Comparison of ENCODE assay signal across 30 cellular contexts in the genomic region with DNA sequence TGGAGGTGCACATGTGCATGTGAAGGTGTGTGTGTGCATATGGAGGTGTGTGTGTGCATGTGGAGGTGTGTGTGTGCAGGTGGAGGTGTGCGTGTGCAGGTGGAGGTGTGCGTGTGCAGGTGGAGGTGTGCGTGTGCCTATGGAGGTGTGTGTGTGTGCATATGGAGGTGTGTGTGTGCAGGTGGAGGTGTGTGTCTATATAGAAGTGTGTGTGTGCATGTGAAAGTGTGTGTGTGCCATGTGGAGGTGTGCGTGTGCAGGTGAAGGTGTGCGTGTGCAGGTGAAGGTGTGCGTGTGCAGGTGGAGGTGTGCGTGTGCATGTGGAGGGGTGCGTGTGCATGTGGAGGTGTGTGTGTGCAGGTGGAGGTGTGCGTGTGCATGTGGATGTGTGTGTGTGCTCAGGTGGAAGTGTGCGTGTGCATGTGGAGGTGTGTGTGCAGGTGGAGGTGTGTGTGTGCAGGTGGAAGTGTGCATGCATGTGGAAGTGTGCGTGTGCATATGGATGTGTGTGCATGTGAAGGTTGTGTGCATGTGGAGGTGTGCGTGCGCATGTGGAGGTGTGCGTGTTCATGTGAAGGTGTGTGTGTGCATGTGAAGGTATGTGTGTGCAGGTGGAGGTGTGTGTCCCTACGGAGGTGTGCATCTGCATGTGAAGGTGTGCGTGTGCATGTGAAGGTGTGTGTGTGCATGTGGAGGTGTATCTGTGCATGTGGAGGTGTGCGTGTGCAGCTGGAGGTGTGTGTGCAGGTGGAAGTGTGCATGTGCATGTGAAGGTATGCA. TPM values are rescaled to one million over a fixed set of nuclear protein-coding genes. Genes with fewer than 3 reads are reported as not detected.
DNase-seq lines count a peak whose midpoint lies in the region; ATAC-seq and TF ChIP-seq lines count a peak whose summit lies in the region.
"Had no signal": no experiment of that assay in that cellular context is flagged by ENCODE, and none has a peak within 500 bp of the region (broad histone marks: within the 10 kb centered on the region; RNA-seq: fewer than 3 reads in every experiment).

No MANE protein-coding gene starts in this region.

- peaks cover 9% of the 10 kb centered on the region for H3K4me1 Mint-ChIP-seq in GM23338

- no peaks in the 10 kb centered on the region for H3K9me3 ChIP-seq in HEK293 (ENCODE audit: control insufficient read depth, insufficient read depth, low read depth, low read length)
- no peaks in the 10 kb centered on the region for H3K9me3 ChIP-seq in stomach
- H3K9me3 ChIP-seq in sigmoid colon = no peaks in the 10 kb centered on the region
- H3K9me3 ChIP-seq: esophagus muscularis mucosa, left lung, tibial artery had no signal

- no peaks in the 10 kb centered on the region for H4K20me1 ChIP-seq in GM23338 (replicated peaks; ENCODE audit: insufficient read depth)

- H3K9me3 Mint-ChIP-seq in GM23338 = no peaks in the 10 kb centered on the region
- H3K9me3 Mint-ChIP-seq: activated naive CD4-positive, alpha-beta T cell treated with anti-CD3 and anti-CD28 coated beads for 36 hours; natural killer cell; WTC11 had no signal

- H3K27me3 ChIP-seq in GM06990 (replicated peaks; ENCODE audit: control insufficient read depth, insufficient read depth, low read length) = no peaks in the 10 kb centered on the region
- no peaks in the 10 kb centered on the region for H3K27me3 ChIP-seq in stomach
- H3K27me3 ChIP-seq in GM23338 (ENCODE audit: insufficient read depth) = no peaks in the 10 kb centered on the region
- no peaks in the 10 kb centered on the region for H3K27me3 ChIP-seq in sigmoid colon
- H3K27me3 ChIP-seq: brain microvascular endothelial cell, esophagus muscularis mucosa, hepatocyte, left lung, tibial artery had no signal

- H3K4me3 ChIP-seq in GM06990 (replicated peaks; ENCODE audit: low read depth, low read length) = peak overlapping the region; percentile 66
- H3K4me3 ChIP-seq in HEK293 (ENCODE audit: low read depth, low read length) = no peak overlapping the region
- H3K4me3 ChIP-seq in epithelial cell of esophagus (ENCODE audit: low read length) = no peak overlapping the region
- H3K4me3 ChIP-seq in stomach = peak overlapping the region in 3 of 4 donors; percentile 25 to 38 (median 32)
- no peak overlapping the region for H3K4me3 ChIP-seq in GM23338
- no peak overlapping the region for H3K4me3 ChIP-seq in sigmoid colon
- H3K4me3 ChIP-seq: GM23248, hepatocyte, tibial artery had no signal

- DNase-seq in GM06990 (ENCODE audit: extremely low read depth, insufficient read length) (no peak), epithelial cell of esophagus (ENCODE audit: low read depth) (peak; percentile 32), stomach (no peak), GM23338 (ENCODE audit: low spot score) (no peak), sigmoid colon (no peak)
- DNase-seq: COR-L47; DMS79; effector CD8-positive, alpha-beta T cell; foreskin melanocyte; left lung; natural killer cell; NCI-H1417; NCI-H2081 treated with DMSO at 0.1 percent for 48 hours; stimulated activated naive CD4-positive, alpha-beta T cell treated with Interleukin-2 at 50 U/mL for 16 hours; T-helper 9 cell; tibial artery had no signal

- peaks cover 9% of the 10 kb centered on the region for H3K36me3 ChIP-seq in GM06990 (ENCODE audit: control insufficient read depth, insufficient read depth, low read length)
- H3K36me3 ChIP-seq in HEK293 (ENCODE audit: control insufficient read depth in 2 of 2, insufficient read depth in 1 of 2, low read length in 2 of 2) = no peaks in the 10 kb centered on the region
- H3K36me3 ChIP-seq in stomach = peaks cover 0 to 9% (median 3%) of the 10 kb centered on the region in 4 donors
- H3K36me3 ChIP-seq in GM23338 (ENCODE audit: insufficient read depth) = no peaks in the 10 kb centered on the region
- H3K36me3 ChIP-seq in sigmoid colon = no peaks in the 10 kb centered on the region
- H3K36me3 ChIP-seq: brain microvascular endothelial cell, esophagus muscularis mucosa, tibial artery had no signal

- TF ChIP-seq CTCF in GM06990 (IDR thresholded peaks at IDR 0.05; ENCODE audit: insufficient read depth, low read length, poor library complexity, severe bottlenecking) = no peak
- TF ChIP-seq CTCF in HEK293 (tag by site-specific recombination; IDR thresholded peaks at IDR 0.05) = no peak
- no peak for TF ChIP-seq CTCF in epithelial cell of esophagus (IDR thresholded peaks at IDR 0.05; ENCODE audit: insufficient read depth, low read depth, low read length, missing control alignments)
- no peak for TF ChIP-seq CTCF in stomach (IDR thresholded peaks at IDR 0.05)
- no peak for TF ChIP-seq CTCF in GM23338 (conservative IDR thresholded peaks at IDR 0.05; ENCODE audit: low read depth in 2 of 2)
- no peak for TF ChIP-seq CTCF in sigmoid colon (IDR thresholded peaks at IDR 0.05)

- no peak for TF ChIP-seq EP300 in stomach (IDR thresholded peaks at IDR 0.05)
- TF ChIP-seq EP300 in sigmoid colon (IDR thresholded peaks at IDR 0.05) = no peak

- H3K27ac Mint-ChIP-seq in GM23338 = no peak overlapping the region
- H3K27ac Mint-ChIP-seq: activated naive CD4-positive, alpha-beta T cell treated with anti-CD3 and anti-CD28 coated beads for 36 hours; natural killer cell; WTC11 had no signal

- H3K27me3 Mint-ChIP-seq in GM23338 (ENCODE audit: insufficient read depth, low read depth, poor library complexity) = no peaks in the 10 kb centered on the region

- peaks cover 4% of the 10 kb centered on the region; the same call in 1 of the 2 replicates for H3K9me2 ChIP-seq in GM23338 (ENCODE audit: insufficient read depth)

- no peak overlapping the region for H3K4me3 Mint-ChIP-seq in GM23338
- H3K4me3 Mint-ChIP-seq: activated naive CD4-positive, alpha-beta T cell treated with anti-CD3 and anti-CD28 coated beads for 36 hours; natural killer cell; WTC11 had no signal

- CTCF ChIA-PET in HEK293 (lab: Yijun Ruan, JAX) = no interaction called here

- intact Hi-C loops in stomach (cut with DNase I; ENCODE audit: low total_unique reads) = no loop called here
- intact Hi-C loops in sigmoid colon (cut with DNase I) = no loop called here

- H3K27ac ChIP-seq in HEK293 (ENCODE audit: extremely low read depth, low read depth, low read length) = no peak overlapping the region
- no peak overlapping the region for H3K27ac ChIP-seq in stomach
- no peak overlapping the region for H3K27ac ChIP-seq in GM23338 (ENCODE audit: low read depth)
- H3K27ac ChIP-seq in sigmoid colon = no peak overlapping the region
- H3K27ac ChIP-seq: hepatocyte had no signal

- POLR2A ChIA-PET in HEK293 (lab: Yijun Ruan, JAX) = no interaction called here

- no peak overlapping the region for H3K4me2 ChIP-seq in GM23338
- H3K4me2 ChIP-seq: hepatocyte had no signal

- no peaks in the 10 kb centered on the region for H3K79me2 ChIP-seq in GM23338 (replicated peaks; ENCODE audit: insufficient read depth)
- H3K79me2 ChIP-seq: hepatocyte had no signal

- no peak overlapping the region for H2AFZ ChIP-seq in GM23338
- H2AFZ ChIP-seq: GM23248, hepatocyte had no signal

- no peaks in the 10 kb centered on the region for H3K4me1 ChIP-seq in HEK293 (ENCODE audit: control insufficient read depth, insufficient read depth, low read length)
- H3K4me1 ChIP-seq in stomach = peaks cover 18 to 55% (median 31%) of the 10 kb centered on the region in 4 donors
- peaks cover 8% of the 10 kb centered on the region; the same call in 1 of the 2 replicates for H3K4me1 ChIP-seq in GM23338 (ENCODE audit: insufficient read depth)
- H3K4me1 ChIP-seq in sigmoid colon = peaks cover 0 to 37% (median 30%) of the 10 kb centered on the region in 4 donors

- 92 to 98% (median 96%) methylated on average over 17 of the region's 17 CpGs for WGBS in stomach, 5 donors
- 96 to 98% methylated on average over 17 of the region's 17 CpGs for WGBS in sigmoid colon, 2 donors

- H3F3A ChIP-seq in GM23338 (replicated peaks; ENCODE audit: low read depth) = no peaks in the 10 kb centered on the region

- TF ChIP-seq POLR2A in stomach (IDR thresholded peaks at IDR 0.05) (no peak), sigmoid colon (IDR thresholded peaks at IDR 0.05) (no peak)

- H3K36me3 Mint-ChIP-seq in GM23338 (ENCODE audit: low read depth) = no peaks in the 10 kb centered on the region
- H3K36me3 Mint-ChIP-seq: WTC11 had no signal

- ATAC-seq in GM19035 (IDR thresholded peaks at IDR 0.05; ENCODE audit: unreplicated experiment) (no peak), GM23338 (no peak)
- ATAC-seq: Right ventricle myocardium inferior, WTC11 had no signal

TF ChIP-seq in HEK293, 187 proteins besides CTCF, POLR2A, EP300 and RAD21:
- TF ChIP-seq ZNF24 (tag by site-specific recombination; IDR thresholded peaks at IDR 0.05) (no peak), ZEB2 (tag by site-specific recombination; IDR thresholded peaks at IDR 0.05) (peak; percentile 98), ZNF48 (tag by site-specific recombination; IDR thresholded peaks at IDR 0.05) (no peak)

TF ChIP-seq in GM23338, 12 proteins besides CTCF, POLR2A, EP300 and RAD21 (continues in another document):
- no peak for TF ChIP-seq ZNF114 (CRISPR knock-in tag; IDR thresholded peaks at IDR 0.05)
- TF ChIP-seq CREB1 (CRISPR knock-in tag; IDR thresholded peaks at IDR 0.05; ENCODE audit: low read depth) = no peak
- no peak for TF ChIP-seq JUNB (IDR thresholded peaks at IDR 0.05; ENCODE audit: unreplicated experiment)

RNA-seq across cellular contexts. Expression of gene C1orf74, which starts 13.5 kb away (rescaled TPM):
- total RNA-seq in stomach = 1 to 10 TPM in 2 of 5 donors, under 1 TPM in 2, not detected in 1; 0.72 to 3.6 (median 2.0) TPM
- polyA plus RNA-seq in stomach = 1 to 10 TPM; 1.3 to 1.8 (median 1.5) TPM
- total RNA-seq in GM23338 (2014; rRNA removed; shearing (Covaris generic)) = 3.9 and 4.6 TPM in 2 replicates
- 2.3 and 2.8 TPM in 2 replicates for polyA plus RNA-seq in GM23338 (2016; fragmentation: Nextera tagmentation; extraction: Ambion mirVana)
- total RNA-seq in sigmoid colon = 1 to 10 TPM in 1 of 4 donors, under 1 TPM in 3; 0.28 to 1.4 (median 0.60) TPM
- 1 to 10 TPM; 1.2 to 1.8 (median 1.4) TPM for polyA plus RNA-seq in sigmoid colon

RNA-seq across cellular contexts. Expression of gene TRAF3IP3, which starts 15.0 kb away (rescaled TPM):
- total RNA-seq in stomach (1 to 10 TPM in 4 of 5 donors, not detected in 1; 2.2 to 9.6 (median 3.4) TPM), sigmoid colon (1 to 10 TPM; 1.1 to 2.7 (median 1.4) TPM)
- polyA plus RNA-seq in stomach (1 to 10 TPM; 2.2 to 6.7 (median 2.6) TPM), GM23338 (2016; fragmentation: Nextera tagmentation; extraction: Ambion mirVana) (0.26 TPM in 1 of 2 replicates, not detected in the other), sigmoid colon (10 to 100 TPM in 1 of 3 donors, 1 to 10 TPM in 2; 1.2 to 43.7 (median 1.8) TPM)
- total RNA-seq in GM23338 (2014; rRNA removed; shearing (Covaris generic)) = not detected in 2 replicates
- total RNA-seq: chondrocyte, GM23248, LHCN-M2, osteoblast, renal cortical epithelial cell had no signal
- polyA plus RNA-seq: GM23248 had no signal

RNA-seq across cellular contexts. Expression of gene IRF6, which starts 35.1 kb away (rescaled TPM):
- total RNA-seq in stomach (10 to 100 TPM; 11.6 to 64.8 (median 33.5) TPM), sigmoid colon (1 to 10 TPM in 1 of 4 donors, under 1 TPM in 3; 0.28 to 1.1 (median 0.37) TPM)
- polyA plus RNA-seq in stomach (10 to 100 TPM; 19.5 to 27.8 (median 25.2) TPM), GM23338 (2016; fragmentation: Nextera tagmentation; extraction: Ambion mirVana) (4.5 and 4.6 TPM in 2 replicates), sigmoid colon (10 to 100 TPM; 29.0 to 58.5 (median 51.1) TPM)
- total RNA-seq in GM23338 (2014; rRNA removed; shearing (Covaris generic)) = 9.3 and 11.7 TPM in 2 replicates
- total RNA-seq: LHCN-M2, OCI-LY7 had no signal

RNA-seq across cellular contexts. Expression of gene UTP25, which starts 56.9 kb away (rescaled TPM):
- total RNA-seq in stomach (10 to 100 TPM in 1 of 5 donors, 1 to 10 TPM in 4; 1.4 to 10.6 (median 3.1) TPM), sigmoid colon (1 to 10 TPM; 5.7 to 8.6 (median 6.9) TPM)
- polyA plus RNA-seq in stomach (1 to 10 TPM; 1.1 to 2.1 (median 1.9) TPM), GM23338 (2016; fragmentation: Nextera tagmentation; extraction: Ambion mirVana) (2.6 and 3.6 TPM in 2 replicates), sigmoid colon (1 to 10 TPM; 1.2 to 3.7 (median 1.6) TPM)
- 6.8 and 8.9 TPM in 2 replicates for total RNA-seq in GM23338 (2014; rRNA removed; shearing (Covaris generic))

Comparison
In these comparisons a context has a peak if more than half of its experiments do, and no peak if none do; other contexts are left out.
1. H3K4me3 ChIP-seq: peak in GM06990 (single experiment) and stomach (3 of 4); none in HEK293 (single experiment), epithelial cell of esophagus (single experiment), GM23338 (single experiment) and sigmoid colon (0 of 4).